ENCODE assay signal across 8 cellular contexts in genomic region chr7:5679741-5680473, GRCh38.
DNase-seq lines count a peak whose midpoint lies in the region; ATAC-seq and TF ChIP-seq lines count a peak whose summit lies in the region.

No MANE protein-coding gene starts in this region.

- no peaks in the 10 kb centered on the region for H3K9me3 ChIP-seq in BLaER1 treated with 17β-estradiol and CSF1 and Interleukin-3, amounts not matched to agents 10 nM and 100 nM (replicated peaks in 1 of 11)
- no peaks in the 10 kb centered on the region for H3K9me3 ChIP-seq in GM23248 (ENCODE audit: low read depth)
- no peaks in the 10 kb centered on the region for H3K9me3 ChIP-seq in breast epithelium

- H2AFZ ChIP-seq in GM23248 = no peak overlapping the region

- no peaks in the 10 kb centered on the region for H3K9me2 ChIP-seq in GM23248 (ENCODE audit: insufficient read depth)

- peaks cover 0 to 85% (median 4%) of the 10 kb centered on the region in 11 experiments; a peak in 11 of 22 replicates for H4K20me1 ChIP-seq in BLaER1 treated with 17β-estradiol and CSF1 and Interleukin-3, amounts not matched to agents 10 nM and 100 nM
- H4K20me1 ChIP-seq in GM23248 (ENCODE audit: insufficient read depth) = no peaks in the 10 kb centered on the region

- peaks cover under 1 to 31% (median 11%) of the 10 kb centered on the region in 11 experiments; a peak in 21 of 22 replicates for H3K36me3 ChIP-seq in BLaER1 treated with 17β-estradiol and CSF1 and Interleukin-3, amounts not matched to agents 10 nM and 100 nM
- H3K36me3 ChIP-seq in GM23248 (ENCODE audit: low read depth) (no peaks in the 10 kb centered on the region), breast epithelium (no peaks in the 10 kb centered on the region)

- peaks cover 20% of the 10 kb centered on the region for H3K36me3 Mint-ChIP-seq in T-helper 2 cell treated with Interferon-gamma antibody and Interleukin-4, amounts not matched to agents 5 μg/mL and 100 μg/mL, for 36 hours (ENCODE audit: low read depth)

- H3K4me3 Mint-ChIP-seq in T-helper 2 cell treated with Interferon-gamma antibody and Interleukin-4, amounts not matched to agents 5 μg/mL and 100 μg/mL, for 36 hours = no peak overlapping the region

- no peak overlapping the region for H3K27ac Mint-ChIP-seq in T-helper 2 cell treated with Interferon-gamma antibody and Interleukin-4, amounts not matched to agents 5 μg/mL and 100 μg/mL, for 36 hours

- H3K79me2 ChIP-seq in GM23248 (ENCODE audit: insufficient read depth) = peaks cover 60% of the 10 kb centered on the region

- H3K4me3 ChIP-seq in BLaER1 treated with 17β-estradiol and CSF1 and Interleukin-3, amounts not matched to agents 10 nM and 100 nM = peak overlapping the region in 8 of 10 experiments; percentile 0 to 52 (median 38); a peak in 13 of 20 replicates
- no peak overlapping the region for H3K4me3 ChIP-seq in GM23248
- H3K4me3 ChIP-seq in breast epithelium = no peak overlapping the region

- H3K4me1 Mint-ChIP-seq in T-helper 2 cell treated with Interferon-gamma antibody and Interleukin-4, amounts not matched to agents 5 μg/mL and 100 μg/mL, for 36 hours (ENCODE audit: low read depth) = peaks cover 28% of the 10 kb centered on the region

- no peak for TF ChIP-seq POLR2A in breast epithelium (IDR thresholded peaks at IDR 0.05)

- peak overlapping the region; percentile 57 to 81 (median 74); a peak in 21 of 22 replicates for H3K9ac ChIP-seq in BLaER1 treated with 17β-estradiol and CSF1 and Interleukin-3, amounts not matched to agents 10 nM and 100 nM
- no peak overlapping the region for H3K9ac ChIP-seq in GM23248

- in situ Hi-C loops in GM23248 (cut with MboI) = loop anchor here (25.0 kb wide), 1 partner anchor 443 kb away; no protein-coding TSS in a partner anchor

- peaks cover 70 to 86% (median 82%) of the 10 kb centered on the region in 10 experiments for H3K4me1 ChIP-seq in BLaER1 treated with 17β-estradiol and CSF1 and Interleukin-3, amounts not matched to agents 10 nM and 100 nM
- H3K4me1 ChIP-seq in GM23248 (ENCODE audit: insufficient read depth) = peaks cover 12% of the 10 kb centered on the region; the same call in 1 of the 2 replicates
- no peaks in the 10 kb centered on the region for H3K4me1 ChIP-seq in breast epithelium

- ATAC-seq in GM21526 (IDR thresholded peaks at IDR 0.05; ENCODE audit: low FRiP score, unreplicated experiment) = peak; percentile 46

- DNase-seq in left kidney (ENCODE audit: low read depth, low spot score) = peak; percentile 85
- no peak for DNase-seq in GM23248
- no peak for DNase-seq in breast epithelium (ENCODE audit: low spot score in 2 of 2)
- no peak for DNase-seq in GOT3 (lab: John Stamatoyannopoulos, UW)
- no peak for DNase-seq in T-helper 2 cell treated with Interferon-gamma antibody and Interleukin-4, amounts not matched to agents 5 μg/mL and 100 μg/mL, for 36 hours (ENCODE audit: low spot score)

- peak overlapping the region; percentile 69 to 96 (median 92) for H3K4me2 ChIP-seq in BLaER1 treated with 17β-estradiol and CSF1 and Interleukin-3, amounts not matched to agents 10 nM and 100 nM
- no peak overlapping the region for H3K4me2 ChIP-seq in GM23248 (ENCODE audit: unreplicated experiment)

- H3F3A ChIP-seq in GM23248 (ENCODE audit: insufficient read depth) = no peaks in the 10 kb centered on the region; the same call in 1 of the 2 replicates

- no peaks in the 10 kb centered on the region for H3K9me3 Mint-ChIP-seq in T-helper 2 cell treated with Interferon-gamma antibody and Interleukin-4, amounts not matched to agents 5 μg/mL and 100 μg/mL, for 36 hours

- intact Hi-C loops in breast epithelium (cut with DNase I; ENCODE audit: low total_unique reads) = no loop called here

- TF ChIP-seq CTCF in breast epithelium (IDR thresholded peaks at IDR 0.05) = no peak

- H3K27me3 ChIP-seq in BLaER1 treated with 17β-estradiol and CSF1 and Interleukin-3, amounts not matched to agents 10 nM and 100 nM = no peaks in the 10 kb centered on the region
- no peaks in the 10 kb centered on the region for H3K27me3 ChIP-seq in GM23248 (replicated peaks; ENCODE audit: insufficient read depth)
- no peaks in the 10 kb centered on the region for H3K27me3 ChIP-seq in breast epithelium

- H3K27ac ChIP-seq in BLaER1 treated with 17β-estradiol and CSF1 and Interleukin-3, amounts not matched to agents 10 nM and 100 nM = peak overlapping the region; percentile 57 to 93 (median 88)
- H3K27ac ChIP-seq in GM23248 = no peak overlapping the region
- H3K27ac ChIP-seq in breast epithelium = peak overlapping the region in 1 of 2 donors; percentile 30

- H3K27me3 Mint-ChIP-seq in T-helper 2 cell treated with Interferon-gamma antibody and Interleukin-4, amounts not matched to agents 5 μg/mL and 100 μg/mL, for 36 hours (ENCODE audit: low read depth) = no peaks in the 10 kb centered on the region

- 84 to 85% methylated on average over 19 of the region's 19 CpGs for whole genome bisulfite sequencing in GM23248 (ENCODE audit: low coverage in 1 of 2, low lambda C conversion rate in 2 of 2, missing lambda C conversion rate in 2 of 2), 2 experiments

TF ChIP-seq in PFSK-1, 5 proteins besides CTCF, POLR2A, EP300 and RAD21:
- no peak for TF ChIP-seq POLR2AphosphoS5 (IDR thresholded peaks at IDR 0.05; ENCODE audit: low read depth, low read length)
- peak; percentile 86; the same call in 1 of the 2 replicates for TF ChIP-seq SIN3A (IDR thresholded peaks at IDR 0.05; ENCODE audit: borderline replicate concordance, insufficient read depth, low read length)
TF ChIP-seq in PFSK-1: peak in this region for 1.

Comparison
In these comparisons a context has a peak if more than half of its experiments do, and no peak if none do; other contexts are left out.
1. H3K4me3 ChIP-seq: peak in BLaER1 treated with 17β-estradiol and CSF1 and Interleukin-3, amounts not matched to agents 10 nM and 100 nM (8 of 10); none in GM23248 (single experiment) and breast epithelium (0 of 3).